2 cellular contexts compared by ENCODE assay signal in the genomic region with DNA sequence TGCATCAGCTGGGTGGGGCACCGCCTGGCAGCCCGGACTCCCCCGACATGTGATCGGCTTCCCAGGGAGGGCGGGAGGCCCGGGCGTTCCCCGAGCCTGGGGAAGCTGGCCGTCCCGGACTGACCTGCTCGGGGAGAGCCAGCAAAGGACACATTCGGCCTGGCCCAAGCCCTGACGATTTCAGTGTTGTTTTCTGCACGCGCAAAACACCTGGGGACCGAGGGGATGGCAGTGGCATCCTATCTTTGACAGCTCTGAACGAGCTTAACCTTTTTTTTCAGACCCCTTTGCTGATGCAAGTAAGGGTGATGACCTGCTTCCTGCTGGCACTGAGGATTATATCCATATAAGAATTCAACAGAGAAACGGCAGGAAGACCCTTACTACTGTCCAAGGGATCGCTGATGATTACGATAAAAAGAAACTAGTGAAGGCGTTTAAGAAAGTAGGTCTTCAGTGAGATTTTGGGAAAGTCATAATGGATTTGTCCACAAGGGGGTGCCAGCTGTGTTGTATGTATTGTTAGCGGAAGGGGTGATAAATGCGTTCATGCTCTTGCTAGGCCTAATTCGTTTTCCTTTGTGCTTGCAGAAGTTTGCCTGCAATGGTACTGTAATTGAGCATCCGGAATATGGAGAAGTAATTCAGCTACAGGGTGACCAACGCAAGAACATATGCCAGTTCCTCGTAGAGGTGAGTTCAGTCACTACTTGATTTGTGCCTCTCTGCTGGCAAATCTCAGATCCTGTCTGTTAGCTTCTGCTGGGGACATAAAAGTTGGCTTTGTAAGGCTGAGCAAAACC.
TF ChIP-seq lines count a peak whose summit lies in the region.

No MANE protein-coding gene starts in this region.

TF ChIP-seq in SK-N-SH treated with all-trans-retinoic acid at 6 μM for 48 hours, 23 proteins besides CTCF, POLR2A, EP300 and RAD21:
- TF ChIP-seq CSDC2 (CRISPR knock-in tag; IDR thresholded peaks at IDR 0.05) (0 out of 2 replicates have a peak, but pooled peaks have one; percentile 14), CSRNP3 (CRISPR knock-in tag; IDR thresholded peaks at IDR 0.05) (no peak), BACH2 (CRISPR knock-in tag; IDR thresholded peaks at IDR 0.05; ENCODE audit: borderline replicate concordance) (no peak), ARNTL (CRISPR knock-in tag; IDR thresholded peaks at IDR 0.05; ENCODE audit: borderline replicate concordance, low read depth) (peak; percentile 57; the same call in 1 of the 2 replicates), PPARA (CRISPR knock-in tag; IDR thresholded peaks at IDR 0.05; ENCODE audit: borderline replicate concordance) (no peak), RARB (CRISPR knock-in tag; IDR thresholded peaks at IDR 0.05) (peak; percentile 6; the same call in 1 of the 2 replicates), ZNF8 (CRISPR knock-in tag; IDR thresholded peaks at IDR 0.05) (no peak; the same call in 1 of the 2 replicates), OSR1 (CRISPR knock-in tag; IDR thresholded peaks at IDR 0.05) (no peak), ZNF565 (CRISPR knock-in tag; conservative IDR thresholded peaks at IDR 0.05; ENCODE audit: low read depth) (no peak), ZNF70 (CRISPR knock-in tag; IDR thresholded peaks at IDR 0.05) (no peak), TCF4 (CRISPR knock-in tag; IDR thresholded peaks at IDR 0.05; ENCODE audit: borderline replicate concordance) (no peak), ESRRG (CRISPR knock-in tag; IDR thresholded peaks at IDR 0.05) (peak; percentile 6; the same call in 1 of the 2 replicates), GLIS3 (CRISPR knock-in tag; IDR thresholded peaks at IDR 0.05) (peak; percentile 84)
- TF ChIP-seq, protein P1, sequence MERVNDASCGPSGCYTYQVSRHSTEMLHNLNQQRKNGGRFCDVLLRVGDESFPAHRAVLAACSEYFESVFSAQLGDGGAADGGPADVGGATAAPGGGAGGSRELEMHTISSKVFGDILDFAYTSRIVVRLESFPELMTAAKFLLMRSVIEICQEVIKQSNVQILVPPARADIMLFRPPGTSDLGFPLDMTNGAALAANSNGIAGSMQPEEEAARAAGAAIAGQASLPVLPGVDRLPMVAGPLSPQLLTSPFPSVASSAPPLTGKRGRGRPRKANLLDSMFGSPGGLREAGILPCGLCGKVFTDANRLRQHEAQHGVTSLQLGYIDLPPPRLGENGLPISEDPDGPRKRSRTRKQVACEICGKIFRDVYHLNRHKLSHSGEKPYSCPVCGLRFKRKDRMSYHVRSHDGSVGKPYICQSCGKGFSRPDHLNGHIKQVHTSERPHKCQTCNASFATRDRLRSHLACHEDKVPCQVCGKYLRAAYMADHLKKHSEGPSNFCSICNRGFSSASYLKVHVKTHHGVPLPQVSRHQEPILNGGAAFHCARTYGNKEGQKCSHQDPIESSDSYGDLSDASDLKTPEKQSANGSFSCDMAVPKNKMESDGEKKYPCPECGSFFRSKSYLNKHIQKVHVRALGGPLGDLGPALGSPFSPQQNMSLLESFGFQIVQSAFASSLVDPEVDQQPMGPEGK (CRISPR knock-in tag; IDR thresholded peaks at IDR 0.05; ENCODE audit: borderline replicate concordance) = no peak

TF ChIP-seq in HepG2, 621 proteins besides CTCF, POLR2A, EP300 and RAD21 (continues in another document):
- TF ChIP-seq ZNF567 (CRISPR knock-in tag; IDR thresholded peaks at IDR 0.05; ENCODE audit: borderline replicate concordance) (peak; percentile 17; the same call in 1 of the 2 replicates), NFATC3 (CRISPR knock-in tag; IDR thresholded peaks at IDR 0.05) (no peak), JDP2 (CRISPR knock-in tag; IDR thresholded peaks at IDR 0.05; ENCODE audit: borderline replicate concordance) (no peak), KLF13 (CRISPR knock-in tag; IDR thresholded peaks at IDR 0.05) (peak; percentile 8; the same call in 1 of the 2 replicates), TBL1XR1 (IDR thresholded peaks at IDR 0.05; ENCODE audit: borderline replicate concordance, low read length, partially characterized antibody) (peak; percentile 6), TEAD2 (CRISPR knock-in tag; IDR thresholded peaks at IDR 0.05) (peak; percentile 77; the same call in 1 of the 2 replicates), BRCA1 (CRISPR knock-in tag; IDR thresholded peaks at IDR 0.05) (no peak), NFE2L1 (CRISPR knock-in tag; IDR thresholded peaks at IDR 0.05; ENCODE audit: borderline replicate concordance) (no peak), ZNF546 (CRISPR knock-in tag; conservative IDR thresholded peaks at IDR 0.05) (no peak), ZNF230 (CRISPR knock-in tag; IDR thresholded peaks at IDR 0.05) (no peak), ZNF281 (CRISPR knock-in tag; IDR thresholded peaks at IDR 0.05; ENCODE audit: borderline replicate concordance) (no peak), ZFYVE20 (CRISPR knock-in tag; IDR thresholded peaks at IDR 0.05; ENCODE audit: borderline replicate concordance, low read depth) (no peak), NFIB (CRISPR knock-in tag; IDR thresholded peaks at IDR 0.05; ENCODE audit: borderline replicate concordance) (no peak), TGIF2 (CRISPR knock-in tag; IDR thresholded peaks at IDR 0.05) (peak; percentile 88), FLYWCH1 (CRISPR knock-in tag; IDR thresholded peaks at IDR 0.05) (no peak), ZSCAN31 (CRISPR knock-in tag; IDR thresholded peaks at IDR 0.05; ENCODE audit: low read depth) (no peak), ZNF547 (CRISPR knock-in tag; IDR thresholded peaks at IDR 0.05) (no peak), SOX6 (IDR thresholded peaks at IDR 0.05) (no peak), SOX6 (CRISPR knock-in tag; IDR thresholded peaks at IDR 0.05) (peak; percentile 47; the same call in 1 of the 2 replicates), ETS1 (CRISPR knock-in tag; IDR thresholded peaks at IDR 0.05) (no peak; the same call in 1 of the 2 replicates), MEF2D (CRISPR knock-in tag; IDR thresholded peaks at IDR 0.05) (no peak), HOXA5 (CRISPR knock-in tag; IDR thresholded peaks at IDR 0.05) (peak; percentile 94), ZNF598 (CRISPR knock-in tag; IDR thresholded peaks at IDR 0.05; ENCODE audit: borderline replicate concordance) (no peak), ZNF570 (CRISPR knock-in tag; IDR thresholded peaks at IDR 0.05; ENCODE audit: borderline replicate concordance) (no peak), RXRA (CRISPR knock-in tag; IDR thresholded peaks at IDR 0.05) (0 out of 2 replicates have a peak, but pooled peaks have one; percentile 7), ZNF614 (CRISPR knock-in tag; IDR thresholded peaks at IDR 0.05; ENCODE audit: borderline replicate concordance) (no peak)
- TF ChIP-seq, protein P2, sequence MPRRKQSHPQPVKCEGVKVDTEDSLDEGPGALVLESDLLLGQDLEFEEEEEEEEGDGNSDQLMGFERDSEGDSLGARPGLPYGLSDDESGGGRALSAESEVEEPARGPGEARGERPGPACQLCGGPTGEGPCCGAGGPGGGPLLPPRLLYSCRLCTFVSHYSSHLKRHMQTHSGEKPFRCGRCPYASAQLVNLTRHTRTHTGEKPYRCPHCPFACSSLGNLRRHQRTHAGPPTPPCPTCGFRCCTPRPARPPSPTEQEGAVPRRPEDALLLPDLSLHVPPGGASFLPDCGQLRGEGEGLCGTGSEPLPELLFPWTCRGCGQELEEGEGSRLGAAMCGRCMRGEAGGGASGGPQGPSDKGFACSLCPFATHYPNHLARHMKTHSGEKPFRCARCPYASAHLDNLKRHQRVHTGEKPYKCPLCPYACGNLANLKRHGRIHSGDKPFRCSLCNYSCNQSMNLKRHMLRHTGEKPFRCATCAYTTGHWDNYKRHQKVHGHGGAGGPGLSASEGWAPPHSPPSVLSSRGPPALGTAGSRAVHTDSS (CRISPR knock-in tag; conservative IDR thresholded peaks at IDR 0.05) = no peak
- TF ChIP-seq, protein P3, sequence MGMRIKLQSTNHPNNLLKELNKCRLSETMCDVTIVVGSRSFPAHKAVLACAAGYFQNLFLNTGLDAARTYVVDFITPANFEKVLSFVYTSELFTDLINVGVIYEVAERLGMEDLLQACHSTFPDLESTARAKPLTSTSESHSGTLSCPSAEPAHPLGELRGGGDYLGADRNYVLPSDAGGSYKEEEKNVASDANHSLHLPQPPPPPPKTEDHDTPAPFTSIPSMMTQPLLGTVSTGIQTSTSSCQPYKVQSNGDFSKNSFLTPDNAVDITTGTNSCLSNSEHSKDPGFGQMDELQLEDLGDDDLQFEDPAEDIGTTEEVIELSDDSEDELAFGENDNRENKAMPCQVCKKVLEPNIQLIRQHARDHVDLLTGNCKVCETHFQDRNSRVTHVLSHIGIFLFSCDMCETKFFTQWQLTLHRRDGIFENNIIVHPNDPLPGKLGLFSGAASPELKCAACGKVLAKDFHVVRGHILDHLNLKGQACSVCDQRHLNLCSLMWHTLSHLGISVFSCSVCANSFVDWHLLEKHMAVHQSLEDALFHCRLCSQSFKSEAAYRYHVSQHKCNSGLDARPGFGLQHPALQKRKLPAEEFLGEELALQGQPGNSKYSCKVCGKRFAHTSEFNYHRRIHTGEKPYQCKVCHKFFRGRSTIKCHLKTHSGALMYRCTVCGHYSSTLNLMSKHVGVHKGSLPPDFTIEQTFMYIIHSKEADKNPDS (CRISPR knock-in tag; IDR thresholded peaks at IDR 0.05) = no peak
- TF ChIP-seq, protein P4, sequence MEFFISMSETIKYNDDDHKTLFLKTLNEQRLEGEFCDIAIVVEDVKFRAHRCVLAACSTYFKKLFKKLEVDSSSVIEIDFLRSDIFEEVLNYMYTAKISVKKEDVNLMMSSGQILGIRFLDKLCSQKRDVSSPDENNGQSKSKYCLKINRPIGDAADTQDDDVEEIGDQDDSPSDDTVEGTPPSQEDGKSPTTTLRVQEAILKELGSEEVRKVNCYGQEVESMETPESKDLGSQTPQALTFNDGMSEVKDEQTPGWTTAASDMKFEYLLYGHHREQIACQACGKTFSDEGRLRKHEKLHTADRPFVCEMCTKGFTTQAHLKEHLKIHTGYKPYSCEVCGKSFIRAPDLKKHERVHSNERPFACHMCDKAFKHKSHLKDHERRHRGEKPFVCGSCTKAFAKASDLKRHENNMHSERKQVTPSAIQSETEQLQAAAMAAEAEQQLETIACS (CRISPR knock-in tag; IDR thresholded peaks at IDR 0.05) = no peak
- TF ChIP-seq, protein P5, sequence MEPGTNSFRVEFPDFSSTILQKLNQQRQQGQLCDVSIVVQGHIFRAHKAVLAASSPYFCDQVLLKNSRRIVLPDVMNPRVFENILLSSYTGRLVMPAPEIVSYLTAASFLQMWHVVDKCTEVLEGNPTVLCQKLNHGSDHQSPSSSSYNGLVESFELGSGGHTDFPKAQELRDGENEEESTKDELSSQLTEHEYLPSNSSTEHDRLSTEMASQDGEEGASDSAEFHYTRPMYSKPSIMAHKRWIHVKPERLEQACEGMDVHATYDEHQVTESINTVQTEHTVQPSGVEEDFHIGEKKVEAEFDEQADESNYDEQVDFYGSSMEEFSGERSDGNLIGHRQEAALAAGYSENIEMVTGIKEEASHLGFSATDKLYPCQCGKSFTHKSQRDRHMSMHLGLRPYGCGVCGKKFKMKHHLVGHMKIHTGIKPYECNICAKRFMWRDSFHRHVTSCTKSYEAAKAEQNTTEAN (CRISPR knock-in tag; conservative IDR thresholded peaks at IDR 0.05) = no peak; the same call in 1 of the 2 replicates
- TF ChIP-seq, protein P6, sequence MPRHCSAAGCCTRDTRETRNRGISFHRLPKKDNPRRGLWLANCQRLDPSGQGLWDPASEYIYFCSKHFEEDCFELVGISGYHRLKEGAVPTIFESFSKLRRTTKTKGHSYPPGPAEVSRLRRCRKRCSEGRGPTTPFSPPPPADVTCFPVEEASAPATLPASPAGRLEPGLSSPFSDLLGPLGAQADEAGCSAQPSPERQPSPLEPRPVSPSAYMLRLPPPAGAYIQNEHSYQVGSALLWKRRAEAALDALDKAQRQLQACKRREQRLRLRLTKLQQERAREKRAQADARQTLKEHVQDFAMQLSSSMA (CRISPR knock-in tag; IDR thresholded peaks at IDR 0.05) = no peak
- TF ChIP-seq, protein P7, sequence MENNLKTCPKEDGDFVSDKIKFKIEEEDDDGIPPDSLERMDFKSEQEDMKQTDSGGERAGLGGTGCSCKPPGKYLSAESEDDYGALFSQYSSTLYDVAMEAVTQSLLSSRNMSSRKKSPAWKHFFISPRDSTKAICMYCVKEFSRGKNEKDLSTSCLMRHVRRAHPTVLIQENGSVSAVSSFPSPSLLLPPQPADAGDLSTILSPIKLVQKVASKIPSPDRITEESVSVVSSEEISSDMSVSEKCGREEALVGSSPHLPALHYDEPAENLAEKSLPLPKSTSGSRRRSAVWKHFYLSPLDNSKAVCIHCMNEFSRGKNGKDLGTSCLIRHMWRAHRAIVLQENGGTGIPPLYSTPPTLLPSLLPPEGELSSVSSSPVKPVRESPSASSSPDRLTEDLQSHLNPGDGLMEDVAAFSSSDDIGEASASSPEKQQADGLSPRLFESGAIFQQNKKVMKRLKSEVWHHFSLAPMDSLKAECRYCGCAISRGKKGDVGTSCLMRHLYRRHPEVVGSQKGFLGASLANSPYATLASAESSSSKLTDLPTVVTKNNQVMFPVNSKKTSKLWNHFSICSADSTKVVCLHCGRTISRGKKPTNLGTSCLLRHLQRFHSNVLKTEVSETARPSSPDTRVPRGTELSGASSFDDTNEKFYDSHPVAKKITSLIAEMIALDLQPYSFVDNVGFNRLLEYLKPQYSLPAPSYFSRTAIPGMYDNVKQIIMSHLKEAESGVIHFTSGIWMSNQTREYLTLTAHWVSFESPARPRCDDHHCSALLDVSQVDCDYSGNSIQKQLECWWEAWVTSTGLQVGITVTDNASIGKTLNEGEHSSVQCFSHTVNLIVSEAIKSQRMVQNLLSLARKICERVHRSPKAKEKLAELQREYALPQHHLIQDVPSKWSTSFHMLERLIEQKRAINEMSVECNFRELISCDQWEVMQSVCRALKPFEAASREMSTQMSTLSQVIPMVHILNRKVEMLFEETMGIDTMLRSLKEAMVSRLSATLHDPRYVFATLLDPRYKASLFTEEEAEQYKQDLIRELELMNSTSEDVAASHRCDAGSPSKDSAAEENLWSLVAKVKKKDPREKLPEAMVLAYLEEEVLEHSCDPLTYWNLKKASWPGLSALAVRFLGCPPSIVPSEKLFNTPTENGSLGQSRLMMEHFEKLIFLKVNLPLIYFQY (CRISPR knock-in tag; IDR thresholded peaks at IDR 0.05; ENCODE audit: borderline replicate concordance) = no peak
